In genomic region chr4:7779194-7779768, GRCh38 we compare ENCODE assay signal across 15 cellular contexts.
DNase-seq lines count a peak whose midpoint lies in the region; ATAC-seq and TF ChIP-seq lines count a peak whose summit lies in the region.
"Had no signal": no experiment of that assay in that cellular context is flagged by ENCODE, and none has a peak within 500 bp of the region (broad histone marks: within the 10 kb centered on the region; RNA-seq: fewer than 3 reads in every experiment).

No MANE protein-coding gene starts in this region.

- H3K9me3 Mint-ChIP-seq in activated CD8-positive, alpha-beta T cell treated with anti-CD3 and anti-CD28 coated beads for 36 hours, result no peaks in the 10 kb centered on the region

- POLR2A ChIA-PET in activated CD8-positive, alpha-beta T cell treated with anti-CD3 and anti-CD28 coated beads for 36 hours (lab: Charles Lee), result interaction anchor here (2.3 kb wide), 1 partner anchor 10 kb away, joined by 9 read pairs; no protein-coding TSS in a partner anchor

- peaks cover 16% of the 10 kb centered on the region for H3K4me1 ChIP-seq in rectal smooth muscle tissue (ENCODE audit: control insufficient read depth, insufficient read depth, low read length)
- H3K4me1 ChIP-seq: body of pancreas had no signal

- peaks cover 12% of the 10 kb centered on the region for H3K36me3 Mint-ChIP-seq in T-helper 17 cell (ENCODE audit: low read depth)
- peaks cover 4% of the 10 kb centered on the region for H3K36me3 Mint-ChIP-seq in activated CD8-positive, alpha-beta T cell treated with anti-CD3 and anti-CD28 coated beads for 36 hours (ENCODE audit: low read depth)

- H3K27me3 ChIP-seq in rectal smooth muscle tissue (ENCODE audit: control insufficient read depth, insufficient read depth, low read length), result no peaks in the 10 kb centered on the region
- H3K27me3 ChIP-seq: body of pancreas, gastrocnemius medialis had no signal

- TF ChIP-seq CTCF in foreskin fibroblast (IDR thresholded peaks at IDR 0.05; ENCODE audit: low read depth, low read length), result no peak
- no peak for TF ChIP-seq CTCF in activated CD8-positive, alpha-beta T cell treated with anti-CD3 and anti-CD28 coated beads for 36 hours (IDR thresholded peaks at IDR 0.05)

- peak overlapping the region; percentile 57 for H3K4me3 Mint-ChIP-seq in T-helper 17 cell
- H3K4me3 Mint-ChIP-seq in activated CD8-positive, alpha-beta T cell treated with anti-CD3 and anti-CD28 coated beads for 36 hours, result no peak overlapping the region

- ATAC-seq in T-helper 17 cell (no peak), HG03045 (IDR thresholded peaks at IDR 0.05; ENCODE audit: unreplicated experiment) (no peak)
- no peak for ATAC-seq in activated CD8-positive, alpha-beta T cell treated with anti-CD3 and anti-CD28 coated beads for 36 hours
- ATAC-seq: body of pancreas, gastrocnemius medialis had no signal

- no peak overlapping the region for H3K9ac ChIP-seq in rectal smooth muscle tissue (ENCODE audit: low read length)

- H3K4me3 ChIP-seq in foreskin fibroblast (ENCODE audit: low read depth in 1 of 2, low read length in 2 of 2) (peak overlapping the region in 1 of 2 donors; percentile 29), rectal smooth muscle tissue (ENCODE audit: low read length) (no peak overlapping the region)
- H3K4me3 ChIP-seq: body of pancreas, gastrocnemius medialis, lung had no signal

- DNase-seq in COLO829 (ENCODE audit: low spot score) (peak; percentile 8), T-helper 17 cell (no peak), foreskin fibroblast (peak; percentile 59 to 79), DMS79 (lab: John Stamatoyannopoulos, UW) (no peak), SKM-1 treated with dmso at 0.1 percent for 144 hours (lab: John Stamatoyannopoulos, UW; ENCODE audit: unreplicated experiment) (no peak)
- DNase-seq in activated CD8-positive, alpha-beta T cell treated with anti-CD3 and anti-CD28 coated beads for 36 hours, result no peak
- DNase-seq: Calu3; gastrocnemius medialis; NCI-H1417 treated with DMSO at 0.1 percent for 48 hours; NK-92 treated with Interleukin-12 subunit alpha and Interleukin-12 subunit beta, amount 100 ng/mL, for 24 hours; T-helper 1 cell had no signal

- intact Hi-C loops in activated CD8-positive, alpha-beta T cell treated with anti-CD3 and anti-CD28 coated beads for 36 hours (cut with micrococcal nuclease), result no loop called here

- peak overlapping the region; percentile 58 for H3K27ac ChIP-seq in rectal smooth muscle tissue (ENCODE audit: low read depth, low read length)
- H3K27ac ChIP-seq: body of pancreas, gastrocnemius medialis had no signal

- H3K27me3 Mint-ChIP-seq in T-helper 17 cell, result no peaks in the 10 kb centered on the region
- no peaks in the 10 kb centered on the region for H3K27me3 Mint-ChIP-seq in activated CD8-positive, alpha-beta T cell treated with anti-CD3 and anti-CD28 coated beads for 36 hours

- H3K36me3 ChIP-seq in rectal smooth muscle tissue (ENCODE audit: control insufficient read depth, insufficient read depth, low read length), result peaks cover 5% of the 10 kb centered on the region
- H3K36me3 ChIP-seq: gastrocnemius medialis had no signal

- H3K27ac Mint-ChIP-seq in T-helper 17 cell, result peak overlapping the region; percentile 79
- H3K27ac Mint-ChIP-seq in activated CD8-positive, alpha-beta T cell treated with anti-CD3 and anti-CD28 coated beads for 36 hours, result no peak overlapping the region

- CTCF ChIA-PET in activated CD8-positive, alpha-beta T cell treated with anti-CD3 and anti-CD28 coated beads for 36 hours (lab: Charles Lee), result interaction anchor here (1.3 to 2.0 kb wide), 3 partner anchors 18 to 90 kb away, joined by 3 to 7 read pairs (median 5); no protein-coding TSS in a partner anchor

- no peaks in the 10 kb centered on the region for H3K9me3 ChIP-seq in T-helper 17 cell (ENCODE audit: control insufficient read depth, low read length, poor library complexity, severe bottlenecking)
- H3K9me3 ChIP-seq: body of pancreas, gastrocnemius medialis had no signal

- H3K4me1 Mint-ChIP-seq in T-helper 17 cell, result peaks cover 40% of the 10 kb centered on the region
- peaks cover 24% of the 10 kb centered on the region for H3K4me1 Mint-ChIP-seq in activated CD8-positive, alpha-beta T cell treated with anti-CD3 and anti-CD28 coated beads for 36 hours (ENCODE audit: low read depth)

Comparison
In these comparisons a context has a peak if more than half of its experiments do, and no peak if none do; other contexts are left out.
1. DNase-seq: peak in COLO829 (single experiment) and foreskin fibroblast (2 of 2); none in T-helper 17 cell (0 of 3), DMS79 (single experiment), activated CD8-positive, alpha-beta T cell treated with anti-CD3 and anti-CD28 coated beads for 36 hours (single experiment) and SKM-1 treated with dmso at 0.1 percent for 144 hours (single experiment).